Comparison of ENCODE assay signal across 9 cellular contexts in genomic region chr7:130140551-130141160, GRCh38.
DNase-seq lines count a peak whose midpoint lies in the region; ATAC-seq and TF ChIP-seq lines count a peak whose summit lies in the region.
"Had no signal": no experiment of that assay in that cellular context is flagged by ENCODE, and none has a peak within 500 bp of the region (broad histone marks: within the 10 kb centered on the region; RNA-seq: fewer than 3 reads in every experiment).

No MANE protein-coding gene starts in this region.

- DNase-seq in body of pancreas, result no peak
- no peak for DNase-seq in immature natural killer cell
- peak; percentile 81 for DNase-seq in spleen
- no peak for DNase-seq in HT-29 (ENCODE audit: low spot score)
- DNase-seq in NOMO-1 treated with DMSO at 0.1 percent for 48 hours (lab: John Stamatoyannopoulos, UW; ENCODE audit: unreplicated experiment), result no peak
- DNase-seq in stimulated activated CD4-positive, alpha-beta T cell treated with anti-CD3 and anti-CD28 coated beads, Interleukin-12 subunit alpha, Interleukin-12 subunit beta, amount 100 ng/mL, for 4 hours, result no peak

- H3K4me3 ChIP-seq in HUES48 (ENCODE audit: low read depth, low read length) (peak overlapping the region; percentile 61; the same call in 1 of the 2 replicates), body of pancreas (peak overlapping the region in 1 of 2 donors; percentile 19), spleen (peak overlapping the region in 7 of 8 donors; percentile 48 to 68 (median 52))
- H3K4me3 ChIP-seq: SK-N-MC had no signal

- no peaks in the 10 kb centered on the region for H3K9me3 Mint-ChIP-seq in immature natural killer cell

- H3K27ac ChIP-seq in HUES48 (ENCODE audit: low read depth, low read length) (peak overlapping the region; percentile 86), body of pancreas (peak overlapping the region; percentile 62 to 86 (median 84)), spleen (peak overlapping the region in 6 of 8 donors; percentile 71 to 84 (median 78))
- H3K27ac ChIP-seq: SK-N-MC had no signal

- 0 out of 2 replicates have a peak, but pooled peaks cover 3% of the 10 kb centered on the region for H3K36me3 ChIP-seq in HUES48 (ENCODE audit: control insufficient read depth, insufficient read depth, low read length)
- no peaks in the 10 kb centered on the region for H3K36me3 ChIP-seq in body of pancreas (replicated peaks in 1 of 2; ENCODE audit: insufficient read depth in 1 of 2, low read depth in 2 of 2)
- H3K36me3 ChIP-seq in spleen, result peaks cover 0 to 48% (median 8%) of the 10 kb centered on the region in 6 donors

- no peak overlapping the region for H3K27ac Mint-ChIP-seq in immature natural killer cell

- peaks cover 18 to 31% (median 29%) of the 10 kb centered on the region in 3 donors for H3K36me3 Mint-ChIP-seq in immature natural killer cell

- H3K9ac ChIP-seq in HUES48 (ENCODE audit: low read depth, low read length), result peak overlapping the region; percentile 83

- WGBS in body of pancreas, 2 donors, result 79 to 94% methylated on average over 6 to 42 of the region's 47 CpGs
- 84 to 90% (median 88%) methylated on average over 23 to 47 of the region's 47 CpGs for WGBS in spleen, 5 donors

- H3K27me3 ChIP-seq in HUES48 (ENCODE audit: control insufficient read depth, insufficient read depth, low read length) (peaks cover 6% of the 10 kb centered on the region; the same call in 1 of the 2 replicates), body of pancreas (no peaks in the 10 kb centered on the region), spleen (replicated peaks in 1 of 7) (no peaks in the 10 kb centered on the region)

- peaks cover 16% of the 10 kb centered on the region for H3K4me1 ChIP-seq in HUES48 (ENCODE audit: control insufficient read depth, insufficient read depth, low read length)
- peaks cover 47% of the 10 kb centered on the region for H3K4me1 ChIP-seq in body of pancreas
- H3K4me1 ChIP-seq in spleen, result peaks cover 5 to 31% (median 19%) of the 10 kb centered on the region in 6 donors

- intact Hi-C loops in body of pancreas (cut with DNase I), result no loop called here
- intact Hi-C loops in spleen (cut with DNase I; ENCODE audit: low total_unique reads), result no loop called here

- no peak for TF ChIP-seq CTCF in body of pancreas (IDR thresholded peaks at IDR 0.05)
- no peak for TF ChIP-seq CTCF in spleen (IDR thresholded peaks at IDR 0.05 in 8 of 11, conservative IDR thresholded peaks at IDR 0.05 in 3 of 11)

- peaks cover 2 to 8% (median 3%) of the 10 kb centered on the region in 3 donors for H3K27me3 Mint-ChIP-seq in immature natural killer cell (ENCODE audit: low read depth in 3 of 3)

- peak overlapping the region; percentile 55 to 82 (median 68) for H3K4me3 Mint-ChIP-seq in immature natural killer cell

- ATAC-seq in body of pancreas, result no peak
- no peak for ATAC-seq in HG03135 (IDR thresholded peaks at IDR 0.05; ENCODE audit: unreplicated experiment)

- H3K4me1 Mint-ChIP-seq in immature natural killer cell, result peaks cover 27 to 49% of the 10 kb centered on the region in 2 donors

- H3K9me3 ChIP-seq in HUES48 (ENCODE audit: control insufficient read depth, insufficient read depth, low read length), result no peaks in the 10 kb centered on the region
- H3K9me3 ChIP-seq in body of pancreas, result no peaks in the 10 kb centered on the region
- H3K9me3 ChIP-seq in spleen, result no peaks in the 10 kb centered on the region

- TF ChIP-seq POLR2A in body of pancreas (IDR thresholded peaks at IDR 0.05) (no peak), spleen (IDR thresholded peaks at IDR 0.05) (no peak)
